Comparison of ENCODE assay signal across 8 cellular contexts in genomic region chr6:30344868-30345671, GRCh38. TPM values are rescaled to one million over a fixed set of nuclear protein-coding genes. Genes with fewer than 3 reads are reported as not detected.
DNase-seq lines count a peak whose midpoint lies in the region; ATAC-seq and TF ChIP-seq lines count a peak whose summit lies in the region.

Gene RPP21, plus strand, starts transcription at chr6:30345156. Its CDS starts 16 bp downstream, at chr6:30345172.

- peak; percentile 88 for ATAC-seq in HG02870 (IDR thresholded peaks at IDR 0.05; ENCODE audit: unreplicated experiment)
- peak; percentile 98 for ATAC-seq in T-helper 17 cell
- peak; percentile 98 to 100 (median 98) for ATAC-seq in psoas muscle

- H3K36me3 Mint-ChIP-seq in T-helper 17 cell (ENCODE audit: low read depth) = peaks cover 2% of the 10 kb centered on the region

- peak; percentile 96 for DNase-seq in GM13977 (ENCODE audit: low spot score)
- DNase-seq in NCI-H146 treated with DMSO at 0.1 percent for 48 hours (lab: John Stamatoyannopoulos, UW; ENCODE audit: unreplicated experiment) = peak; percentile 52
- DNase-seq in T-helper 17 cell = peak; percentile 77 to 83 (median 80)
- peak; percentile 41 for DNase-seq in amniotic stem cell (lab: John Stamatoyannopoulos, UW)
- DNase-seq in left ventricle myocardium inferior = peak; percentile 88
- peak; percentile 89 to 92 for DNase-seq in psoas muscle
- peak; percentile 86 for DNase-seq in ureter (ENCODE audit: low spot score)

- H3K9me3 ChIP-seq in T-helper 17 cell (ENCODE audit: control insufficient read depth, low read length, poor library complexity, severe bottlenecking) (no peaks in the 10 kb centered on the region), left ventricle myocardium inferior (replicated peaks) (no peaks in the 10 kb centered on the region), psoas muscle (no peaks in the 10 kb centered on the region)

- H3K27me3 Mint-ChIP-seq in T-helper 17 cell = no peaks in the 10 kb centered on the region

- peak within 1 kb of the TSS; percentile 84 for H3K27ac Mint-ChIP-seq in T-helper 17 cell

- peaks cover 20% of the 10 kb centered on the region for H3K4me1 Mint-ChIP-seq in T-helper 17 cell

- H3K36me3 ChIP-seq in left ventricle myocardium inferior (peaks cover 35% of the 10 kb centered on the region), psoas muscle (ENCODE audit: insufficient read depth in 1 of 2, low read depth in 1 of 2) (peaks cover 5 to 47% of the 10 kb centered on the region in 2 donors)

- H3K4me3 ChIP-seq in left ventricle myocardium inferior = peak within 1 kb of the TSS; percentile 78
- H3K4me3 ChIP-seq in psoas muscle = peak within 1 kb of the TSS; percentile 83

- H3K4me1 ChIP-seq in left ventricle myocardium inferior (peaks cover 21% of the 10 kb centered on the region), psoas muscle (peaks cover 6% of the 10 kb centered on the region)

- H3K4me3 Mint-ChIP-seq in T-helper 17 cell = peak within 1 kb of the TSS; percentile 90

- H3K27ac ChIP-seq in left ventricle myocardium inferior (replicated peaks) (peak within 1 kb of the TSS; percentile 91), psoas muscle (peak within 1 kb of the TSS; percentile 87)

- intact Hi-C loops in left ventricle myocardium inferior (cut with micrococcal nuclease) (no loop called here), psoas muscle (cut with DNase I) (no loop called here)

- in situ Hi-C loops in GM13977 (cut with MboI; ENCODE audit: low pct_unique_long_range_greater_than_20kb, low sequenced_read_pairs, unreplicated experiment) = no loop called here

- no peak for TF ChIP-seq CTCF in GM13977 (IDR thresholded peaks at IDR 0.05; ENCODE audit: extremely low read depth, insufficient read depth, missing control alignments)
- TF ChIP-seq CTCF in left ventricle myocardium inferior (IDR thresholded peaks at IDR 0.05; ENCODE audit: borderline replicate concordance) = no peak
- no peak for TF ChIP-seq CTCF in psoas muscle (IDR thresholded peaks at IDR 0.05)

- 2 to 4% (median 3%) methylated on average over 35 to 64 of the region's 64 CpGs for WGBS in psoas muscle, 3 donors

- H3K27me3 ChIP-seq in left ventricle myocardium inferior (ENCODE audit: low read depth) (no peaks in the 10 kb centered on the region), psoas muscle (ENCODE audit: insufficient read depth in 3 of 3, low read length in 2 of 3) (no peaks in the 10 kb centered on the region)

RNA-seq across cellular contexts. Expression of gene RPP21, which starts in this region (rescaled TPM):
- total RNA-seq in T-helper 17 cell (10 to 100 TPM; 34.1 to 38.5 TPM), left ventricle myocardium inferior (25.7 TPM), psoas muscle (10 to 100 TPM; 28.9 to 44.2 (median 33.7) TPM), ureter (48.3 TPM)
- polyA plus RNA-seq in psoas muscle = 100 to 1,000 TPM; 104 to 120 (median 108) TPM

Comparison
In these comparisons a context has a peak if more than half of its experiments do, and no peak if none do; other contexts are left out.
1. Peak in every context shown above with its lines: DNase-seq, ATAC-seq, H3K4me3 ChIP-seq and H3K27ac ChIP-seq.
2. DNase-seq: peak in every context shown above with its lines; median percentile 96 in GM13977; 90 in psoas muscle; 88 in left ventricle myocardium inferior; 86 in ureter; 80 in T-helper 17 cell; 52 in NCI-H146 treated with DMSO at 0.1 percent for 48 hours; 41 in amniotic stem cell.